Comparison of ENCODE assay signal across 9 cellular contexts in the genomic region with DNA sequence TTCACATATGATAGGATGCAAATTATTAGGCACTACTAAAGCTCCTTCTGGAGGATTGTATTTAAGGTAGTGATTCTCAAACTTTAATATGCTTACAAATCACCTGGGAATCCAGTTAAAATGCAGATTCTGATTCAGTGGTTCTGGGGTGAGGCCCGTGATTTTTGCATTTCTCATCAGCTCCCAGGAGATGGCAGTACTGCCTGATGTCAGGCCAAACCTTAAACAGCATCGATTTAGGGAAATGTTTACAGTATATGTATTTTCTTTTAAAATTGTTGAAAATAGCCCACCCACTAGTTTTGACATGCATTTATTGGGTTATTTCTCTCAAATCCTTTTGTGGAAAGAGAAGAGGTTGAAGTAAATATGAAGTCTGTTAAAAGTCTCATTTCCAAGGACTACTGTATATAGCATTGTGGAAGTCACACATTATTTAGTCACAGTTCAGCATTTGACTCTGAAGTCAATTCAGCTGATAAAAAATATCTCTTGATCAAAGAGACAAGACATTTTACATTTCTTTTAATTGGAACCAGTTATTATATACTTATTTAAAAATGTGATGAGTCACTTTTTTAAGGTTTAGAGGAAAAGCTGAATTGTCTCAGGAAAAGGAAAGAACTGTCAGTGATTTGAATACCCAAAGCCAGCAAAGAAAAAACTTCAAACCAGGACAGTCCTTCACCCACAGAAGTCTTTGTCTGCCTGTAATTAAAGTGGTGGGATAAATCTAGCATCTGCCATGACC. TPM values are rescaled to one million over a fixed set of nuclear protein-coding genes. Genes with fewer than 3 reads are reported as not detected.
DNase-seq lines count a peak whose midpoint lies in the region; TF ChIP-seq lines count a peak whose summit lies in the region.
"Had no signal": no experiment of that assay in that cellular context is flagged by ENCODE, and none has a peak within 500 bp of the region (broad histone marks: within the 10 kb centered on the region; RNA-seq: fewer than 3 reads in every experiment).

No MANE protein-coding gene starts in this region.

- DNase-seq in AG09319 (ENCODE audit: extremely low read depth, low read depth) (no peak), GM06990 (ENCODE audit: extremely low read depth, insufficient read length) (no peak), NAMALWA (ENCODE audit: low spot score) (peak; percentile 82), left ventricle myocardium inferior (no peak), smooth muscle cell (lab: John Stamatoyannopoulos, UW; ENCODE audit: unreplicated experiment) (no peak), GF-D8 (lab: John Stamatoyannopoulos, UW) (no peak), GOT3 (lab: John Stamatoyannopoulos, UW) (no peak)
- DNase-seq in activated naive CD4-positive, alpha-beta T cell treated with anti-CD3 and anti-CD28 coated beads, Interleukin-2, amount 10 ng/mL, durations not matched to agents 7 days and 5 days, result peak; percentile 48

- H3K9me3 ChIP-seq in left ventricle myocardium inferior (replicated peaks), result no peaks in the 10 kb centered on the region
- H3K9me3 ChIP-seq in smooth muscle cell (replicated peaks; ENCODE audit: low read depth), result no peaks in the 10 kb centered on the region

- H3K36me3 Mint-ChIP-seq in activated naive CD4-positive, alpha-beta T cell treated with anti-CD3 and anti-CD28 coated beads, Interleukin-2, amount 10 ng/mL, durations not matched to agents 7 days and 5 days, result no peaks in the 10 kb centered on the region
- H3K36me3 Mint-ChIP-seq: immature natural killer cell had no signal

- no peak overlapping the region for H3K9ac ChIP-seq in smooth muscle cell (ENCODE audit: low read depth)

- H3K36me3 ChIP-seq in GM06990 (ENCODE audit: control insufficient read depth, insufficient read depth, low read length), result no peaks in the 10 kb centered on the region
- no peaks in the 10 kb centered on the region for H3K36me3 ChIP-seq in left ventricle myocardium inferior
- no peaks in the 10 kb centered on the region for H3K36me3 ChIP-seq in smooth muscle cell (ENCODE audit: low read depth)

- H3K4me1 ChIP-seq in left ventricle myocardium inferior (peaks cover 10% of the 10 kb centered on the region), smooth muscle cell (ENCODE audit: low read depth) (no peaks in the 10 kb centered on the region)

- H4K20me1 ChIP-seq in smooth muscle cell (ENCODE audit: low read depth), result no peaks in the 10 kb centered on the region

- H3K4me2 ChIP-seq in smooth muscle cell, result peak overlapping the region; percentile 80

- no peaks in the 10 kb centered on the region for H3K27me3 Mint-ChIP-seq in activated naive CD4-positive, alpha-beta T cell treated with anti-CD3 and anti-CD28 coated beads, Interleukin-2, amount 10 ng/mL, durations not matched to agents 7 days and 5 days

- CTCF ChIA-PET in activated naive CD4-positive, alpha-beta T cell treated with anti-CD3 and anti-CD28 coated beads, Interleukin-2, amount 10 ng/mL, durations not matched to agents 7 days and 5 days (lab: Charles Lee), result interaction anchor here (0.7 to 6.5 kb wide), 26 partner anchors 9 to 776 kb away, joined by 3 to 67 read pairs (median 4); no protein-coding TSS in a partner anchor

- intact Hi-C loops in left ventricle myocardium inferior (cut with micrococcal nuclease), result loop anchor here (2.0 kb wide), 1 partner anchor 201 kb away; no protein-coding TSS in a partner anchor

- H3K4me1 Mint-ChIP-seq in activated naive CD4-positive, alpha-beta T cell treated with anti-CD3 and anti-CD28 coated beads, Interleukin-2, amount 10 ng/mL, durations not matched to agents 7 days and 5 days, result no peaks in the 10 kb centered on the region
- H3K4me1 Mint-ChIP-seq: immature natural killer cell had no signal

- H2AFZ ChIP-seq in smooth muscle cell (ENCODE audit: low read depth), result peak overlapping the region; percentile 80

- no peaks in the 10 kb centered on the region for H3K9me3 Mint-ChIP-seq in activated naive CD4-positive, alpha-beta T cell treated with anti-CD3 and anti-CD28 coated beads, Interleukin-2, amount 10 ng/mL, durations not matched to agents 7 days and 5 days
- H3K9me3 Mint-ChIP-seq: immature natural killer cell had no signal

- H3K79me2 ChIP-seq in smooth muscle cell (ENCODE audit: low read depth), result no peaks in the 10 kb centered on the region

- H3K27ac Mint-ChIP-seq in activated naive CD4-positive, alpha-beta T cell treated with anti-CD3 and anti-CD28 coated beads, Interleukin-2, amount 10 ng/mL, durations not matched to agents 7 days and 5 days, result no peak overlapping the region
- H3K27ac Mint-ChIP-seq: immature natural killer cell had no signal

- no peak overlapping the region for H3K27ac ChIP-seq in left ventricle myocardium inferior (replicated peaks)
- no peak overlapping the region for H3K27ac ChIP-seq in smooth muscle cell (ENCODE audit: low read depth)

- TF ChIP-seq CTCF in AG09319 (IDR thresholded peaks at IDR 0.05; ENCODE audit: low read depth, low read length) (peak; percentile 77), GM06990 (IDR thresholded peaks at IDR 0.05; ENCODE audit: insufficient read depth, low read length, poor library complexity, severe bottlenecking) (peak; percentile 67), left ventricle myocardium inferior (IDR thresholded peaks at IDR 0.05; ENCODE audit: borderline replicate concordance) (peak; percentile 71), smooth muscle cell (IDR thresholded peaks at IDR 0.05; ENCODE audit: borderline replicate concordance, insufficient read depth, poor library complexity, severe bottlenecking) (peak; percentile 58)

- no peaks in the 10 kb centered on the region for H3F3A ChIP-seq in smooth muscle cell (ENCODE audit: low read depth)

- no peak overlapping the region for H3K4me3 Mint-ChIP-seq in activated naive CD4-positive, alpha-beta T cell treated with anti-CD3 and anti-CD28 coated beads, Interleukin-2, amount 10 ng/mL, durations not matched to agents 7 days and 5 days
- H3K4me3 Mint-ChIP-seq: immature natural killer cell had no signal

- no peak overlapping the region for H3K4me3 ChIP-seq in GM06990 (replicated peaks; ENCODE audit: low read depth, low read length)
- H3K4me3 ChIP-seq in left ventricle myocardium inferior, result peak overlapping the region; percentile 13
- H3K4me3 ChIP-seq in smooth muscle cell, result peak overlapping the region; percentile 32

- H3K27me3 ChIP-seq in GM06990 (replicated peaks; ENCODE audit: control insufficient read depth, insufficient read depth, low read length) (no peaks in the 10 kb centered on the region), left ventricle myocardium inferior (ENCODE audit: low read depth) (no peaks in the 10 kb centered on the region), smooth muscle cell (ENCODE audit: low read depth) (no peaks in the 10 kb centered on the region)

- WGBS in smooth muscle cell (ENCODE audit: low lambda C conversion rate), result 24% methylated on average over 2 of the region's 2 CpGs

RNA-seq across cellular contexts. Expression of gene HBP1, which starts 21.2 kb away (rescaled TPM):
- total RNA-seq in left ventricle myocardium inferior, result 56.9 TPM
- 102 and 105 TPM in 2 replicates for total RNA-seq in smooth muscle cell
- 57.9 and 61.2 TPM in 2 replicates for polyA plus RNA-seq in smooth muscle cell

Comparison
In these comparisons a context has a peak if more than half of its experiments do, and no peak if none do; other contexts are left out.
1. DNase-seq: peak in NAMALWA (single experiment) and activated naive CD4-positive, alpha-beta T cell treated with anti-CD3 and anti-CD28 coated beads, Interleukin-2, amount 10 ng/mL, durations not matched to agents 7 days and 5 days (single experiment); none in AG09319 (single experiment), GM06990 (single experiment), left ventricle myocardium inferior (single experiment), smooth muscle cell (single experiment), GF-D8 (single experiment) and GOT3 (single experiment).
2. Peak in every context shown above with its lines, with median percentiles within 50 percentile points of each other: CTCF ChIP-seq.